1 cellular context compared by ENCODE assay signal in genomic region chr14:99773496-99774203, GRCh38.
TF ChIP-seq lines count a peak whose summit lies in the region.

No MANE protein-coding gene starts in this region.

TF ChIP-seq in GM23338, 12 proteins besides CTCF, POLR2A, EP300 and RAD21 (continued from another document):
- TF ChIP-seq, protein P1, sequence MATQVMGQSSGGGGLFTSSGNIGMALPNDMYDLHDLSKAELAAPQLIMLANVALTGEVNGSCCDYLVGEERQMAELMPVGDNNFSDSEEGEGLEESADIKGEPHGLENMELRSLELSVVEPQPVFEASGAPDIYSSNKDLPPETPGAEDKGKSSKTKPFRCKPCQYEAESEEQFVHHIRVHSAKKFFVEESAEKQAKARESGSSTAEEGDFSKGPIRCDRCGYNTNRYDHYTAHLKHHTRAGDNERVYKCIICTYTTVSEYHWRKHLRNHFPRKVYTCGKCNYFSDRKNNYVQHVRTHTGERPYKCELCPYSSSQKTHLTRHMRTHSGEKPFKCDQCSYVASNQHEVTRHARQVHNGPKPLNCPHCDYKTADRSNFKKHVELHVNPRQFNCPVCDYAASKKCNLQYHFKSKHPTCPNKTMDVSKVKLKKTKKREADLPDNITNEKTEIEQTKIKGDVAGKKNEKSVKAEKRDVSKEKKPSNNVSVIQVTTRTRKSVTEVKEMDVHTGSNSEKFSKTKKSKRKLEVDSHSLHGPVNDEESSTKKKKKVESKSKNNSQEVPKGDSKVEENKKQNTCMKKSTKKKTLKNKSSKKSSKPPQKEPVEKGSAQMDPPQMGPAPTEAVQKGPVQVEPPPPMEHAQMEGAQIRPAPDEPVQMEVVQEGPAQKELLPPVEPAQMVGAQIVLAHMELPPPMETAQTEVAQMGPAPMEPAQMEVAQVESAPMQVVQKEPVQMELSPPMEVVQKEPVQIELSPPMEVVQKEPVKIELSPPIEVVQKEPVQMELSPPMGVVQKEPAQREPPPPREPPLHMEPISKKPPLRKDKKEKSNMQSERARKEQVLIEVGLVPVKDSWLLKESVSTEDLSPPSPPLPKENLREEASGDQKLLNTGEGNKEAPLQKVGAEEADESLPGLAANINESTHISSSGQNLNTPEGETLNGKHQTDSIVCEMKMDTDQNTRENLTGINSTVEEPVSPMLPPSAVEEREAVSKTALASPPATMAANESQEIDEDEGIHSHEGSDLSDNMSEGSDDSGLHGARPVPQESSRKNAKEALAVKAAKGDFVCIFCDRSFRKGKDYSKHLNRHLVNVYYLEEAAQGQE (IDR thresholded peaks at IDR 0.05; ENCODE audit: unreplicated experiment): no peak
- TF ChIP-seq CREB1 (CRISPR knock-in tag; IDR thresholded peaks at IDR 0.05; ENCODE audit: low read depth): no peak
- no peak for TF ChIP-seq ETS1 (IDR thresholded peaks at IDR 0.05)
- TF ChIP-seq ZNF114 (CRISPR knock-in tag; IDR thresholded peaks at IDR 0.05): no peak
- TF ChIP-seq NANOG (IDR thresholded peaks at IDR 0.05; ENCODE audit: borderline replicate concordance): no peak
- TF ChIP-seq JUNB (IDR thresholded peaks at IDR 0.05; ENCODE audit: unreplicated experiment): no peak
- no peak for TF ChIP-seq STAT1 (IDR thresholded peaks at IDR 0.05; ENCODE audit: unreplicated experiment)
- no peak for TF ChIP-seq EZH2phosphoT487 (IDR thresholded peaks at IDR 0.05; ENCODE audit: unreplicated experiment)
- TF ChIP-seq EZH2 (IDR thresholded peaks at IDR 0.05; ENCODE audit: low read depth, unreplicated experiment): no peak
- TF ChIP-seq, protein P2, sequence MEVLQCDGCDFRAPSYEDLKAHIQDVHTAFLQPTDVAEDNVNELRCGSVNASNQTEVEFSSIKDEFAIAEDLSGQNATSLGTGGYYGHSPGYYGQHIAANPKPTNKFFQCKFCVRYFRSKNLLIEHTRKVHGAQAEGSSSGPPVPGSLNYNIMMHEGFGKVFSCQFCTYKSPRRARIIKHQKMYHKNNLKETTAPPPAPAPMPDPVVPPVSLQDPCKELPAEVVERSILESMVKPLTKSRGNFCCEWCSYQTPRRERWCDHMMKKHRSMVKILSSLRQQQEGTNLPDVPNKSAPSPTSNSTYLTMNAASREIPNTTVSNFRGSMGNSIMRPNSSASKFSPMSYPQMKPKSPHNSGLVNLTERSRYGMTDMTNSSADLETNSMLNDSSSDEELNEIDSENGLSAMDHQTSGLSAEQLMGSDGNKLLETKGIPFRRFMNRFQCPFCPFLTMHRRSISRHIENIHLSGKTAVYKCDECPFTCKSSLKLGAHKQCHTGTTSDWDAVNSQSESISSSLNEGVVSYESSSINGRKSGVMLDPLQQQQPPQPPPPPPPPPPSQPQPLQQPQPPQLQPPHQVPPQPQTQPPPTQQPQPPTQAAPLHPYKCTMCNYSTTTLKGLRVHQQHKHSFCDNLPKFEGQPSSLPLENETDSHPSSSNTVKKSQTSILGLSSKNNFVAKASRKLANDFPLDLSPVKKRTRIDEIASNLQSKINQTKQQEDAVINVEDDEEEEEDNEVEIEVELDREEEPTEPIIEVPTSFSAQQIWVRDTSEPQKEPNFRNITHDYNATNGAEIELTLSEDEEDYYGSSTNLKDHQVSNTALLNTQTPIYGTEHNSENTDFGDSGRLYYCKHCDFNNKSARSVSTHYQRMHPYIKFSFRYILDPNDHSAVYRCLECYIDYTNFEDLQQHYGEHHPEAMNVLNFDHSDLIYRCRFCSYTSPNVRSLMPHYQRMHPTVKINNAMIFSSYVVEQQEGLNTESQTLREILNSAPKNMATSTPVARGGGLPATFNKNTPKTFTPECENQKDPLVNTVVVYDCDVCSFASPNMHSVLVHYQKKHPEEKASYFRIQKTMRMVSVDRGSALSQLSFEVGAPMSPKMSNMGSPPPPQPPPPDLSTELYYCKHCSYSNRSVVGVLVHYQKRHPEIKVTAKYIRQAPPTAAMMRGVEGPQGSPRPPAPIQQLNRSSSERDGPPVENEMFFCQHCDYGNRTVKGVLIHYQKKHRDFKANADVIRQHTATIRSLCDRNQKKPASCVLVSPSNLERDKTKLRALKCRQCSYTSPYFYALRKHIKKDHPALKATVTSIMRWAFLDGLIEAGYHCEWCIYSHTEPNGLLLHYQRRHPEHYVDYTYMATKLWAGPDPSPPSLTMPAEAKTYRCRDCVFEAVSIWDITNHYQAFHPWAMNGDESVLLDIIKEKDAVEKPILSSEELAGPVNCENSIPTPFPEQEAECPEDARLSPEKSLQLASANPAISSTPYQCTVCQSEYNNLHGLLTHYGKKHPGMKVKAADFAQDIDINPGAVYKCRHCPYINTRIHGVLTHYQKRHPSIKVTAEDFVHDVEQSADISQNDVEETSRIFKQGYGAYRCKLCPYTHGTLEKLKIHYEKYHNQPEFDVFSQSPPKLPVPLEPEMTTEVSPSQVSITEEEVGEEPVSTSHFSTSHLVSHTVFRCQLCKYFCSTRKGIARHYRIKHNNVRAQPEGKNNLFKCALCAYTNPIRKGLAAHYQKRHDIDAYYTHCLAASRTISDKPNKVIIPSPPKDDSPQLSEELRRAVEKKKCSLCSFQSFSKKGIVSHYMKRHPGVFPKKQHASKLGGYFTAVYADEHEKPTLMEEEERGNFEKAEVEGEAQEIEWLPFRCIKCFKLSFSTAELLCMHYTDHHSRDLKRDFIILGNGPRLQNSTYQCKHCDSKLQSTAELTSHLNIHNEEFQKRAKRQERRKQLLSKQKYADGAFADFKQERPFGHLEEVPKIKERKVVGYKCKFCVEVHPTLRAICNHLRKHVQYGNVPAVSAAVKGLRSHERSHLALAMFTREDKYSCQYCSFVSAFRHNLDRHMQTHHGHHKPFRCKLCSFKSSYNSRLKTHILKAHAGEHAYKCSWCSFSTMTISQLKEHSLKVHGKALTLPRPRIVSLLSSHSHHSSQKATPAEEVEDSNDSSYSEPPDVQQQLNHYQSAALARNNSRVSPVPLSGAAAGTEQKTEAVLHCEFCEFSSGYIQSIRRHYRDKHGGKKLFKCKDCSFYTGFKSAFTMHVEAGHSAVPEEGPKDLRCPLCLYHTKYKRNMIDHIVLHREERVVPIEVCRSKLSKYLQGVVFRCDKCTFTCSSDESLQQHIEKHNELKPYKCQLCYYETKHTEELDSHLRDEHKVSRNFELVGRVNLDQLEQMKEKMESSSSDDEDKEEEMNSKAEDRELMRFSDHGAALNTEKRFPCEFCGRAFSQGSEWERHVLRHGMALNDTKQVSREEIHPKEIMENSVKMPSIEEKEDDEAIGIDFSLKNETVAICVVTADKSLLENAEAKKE (CRISPR knock-in tag; IDR thresholded peaks at IDR 0.05): no peak
- TF ChIP-seq POLR2AphosphoS5 (IDR thresholded peaks at IDR 0.05; ENCODE audit: low read depth): no peak
